12 cellular contexts compared by ENCODE assay signal in the genomic region with DNA sequence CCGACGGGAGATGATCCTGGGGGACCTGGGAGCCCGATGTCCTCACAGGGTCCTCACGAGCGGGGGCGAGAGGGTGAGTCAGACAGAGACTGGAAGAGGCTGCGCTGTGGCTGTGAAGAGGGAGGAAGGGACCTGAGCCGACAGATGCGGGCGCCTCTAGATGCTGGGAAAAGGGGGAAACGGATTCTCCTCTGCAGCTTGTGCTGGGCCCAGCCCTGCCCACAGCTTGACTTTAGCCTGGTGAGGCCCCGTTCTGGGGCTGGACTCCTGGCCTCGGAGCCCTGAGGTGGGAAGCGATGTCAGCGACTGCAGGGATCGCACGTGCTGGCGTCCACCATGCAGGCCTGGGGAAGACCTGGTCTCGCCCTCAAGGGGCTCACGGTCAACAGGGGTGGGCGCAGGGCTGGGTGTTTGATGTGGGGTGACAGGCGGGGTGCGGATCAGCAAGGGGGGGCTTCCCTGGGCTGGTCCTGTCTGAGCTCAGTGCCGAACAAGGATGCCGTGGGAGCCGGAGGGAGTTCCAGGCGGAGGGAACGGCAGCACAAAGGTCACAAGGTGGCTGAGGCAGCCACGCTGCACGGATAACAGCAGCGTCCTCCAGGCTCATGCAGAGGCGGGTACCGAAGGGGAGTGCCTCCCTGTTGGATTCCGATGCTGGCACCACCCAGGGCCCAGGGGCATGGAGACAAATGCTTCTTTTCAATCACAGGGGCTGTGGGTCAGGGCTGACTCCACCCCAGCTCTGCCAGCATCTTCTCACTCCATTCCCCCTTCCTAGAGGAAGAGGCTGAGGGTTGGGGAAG. TPM values are rescaled to one million over a fixed set of nuclear protein-coding genes. Genes with fewer than 3 reads are reported as not detected.
DNase-seq lines count a peak whose midpoint lies in the region; TF ChIP-seq lines count a peak whose summit lies in the region.
"Had no signal": no experiment of that assay in that cellular context is flagged by ENCODE, and none has a peak within 500 bp of the region (broad histone marks: within the 10 kb centered on the region; RNA-seq: fewer than 3 reads in every experiment).

No MANE protein-coding gene starts in this region.

- intact Hi-C loops in testis (cut with DNase I; ENCODE audit: low total_unique reads) = no loop called here

- H3K4me2 ChIP-seq in osteoblast (ENCODE audit: insufficient read depth, low read length) = no peak overlapping the region
- H3K4me2 ChIP-seq: PC-9 had no signal

- H3K9ac ChIP-seq in NT2/D1 (ENCODE audit: insufficient read length, low read depth) (peak overlapping the region; percentile 63), mucosa of rectum (ENCODE audit: low read depth in 1 of 2, low read length in 2 of 2) (no peak overlapping the region)

- whole genome bisulfite sequencing in ectodermal cell, 2 experiments = 86 to 88% methylated on average over 34 of the region's 34 CpGs
- 61 to 65% methylated on average over 20 to 34 of the region's 34 CpGs for WGBS in testis, 2 donors

- H3K9me3 ChIP-seq in NT2/D1 (ENCODE audit: insufficient read depth, low read length) = no peaks in the 10 kb centered on the region
- H3K9me3 ChIP-seq in ectodermal cell (ENCODE audit: control insufficient read depth, low read length) = no peaks in the 10 kb centered on the region
- no peaks in the 10 kb centered on the region for H3K9me3 ChIP-seq in mucosa of rectum (ENCODE audit: control insufficient read depth in 2 of 2, low read length in 2 of 2)
- H3K9me3 ChIP-seq in testis = no peaks in the 10 kb centered on the region
- H3K9me3 ChIP-seq in SJCRH30 (replicated peaks) = no peaks in the 10 kb centered on the region
- no peaks in the 10 kb centered on the region for H3K9me3 ChIP-seq in osteoblast (ENCODE audit: low read depth, low read length)

- DNase-seq in NT2/D1 (ENCODE audit: low read depth, low spot score) (no peak), testis (peak; percentile 41), GF-D8 (lab: John Stamatoyannopoulos, UW) (no peak), SJCRH30 (no peak), osteoblast (ENCODE audit: insufficient read length, low spot score, missing footprints) (no peak)
- no peak for DNase-seq in activated CD4-positive, alpha-beta T cell treated with anti-CD3 and anti-CD28 coated beads for 1 hour
- DNase-seq: activated T-cell treated with anti-CD3 and anti-CD28 coated beads, Interleukin-2, amount 50 U/mL, for 1 hour; mammary epithelial cell; PC-9; stimulated activated CD8-positive, alpha-beta memory T cell treated with anti-CD3 and anti-CD28 coated beads, Interleukin-4, amount 100 ng/mL, for 48 hours had no signal

- peaks cover 39% of the 10 kb centered on the region for H3K36me3 ChIP-seq in NT2/D1 (ENCODE audit: insufficient read depth, insufficient read length, low read length)
- peaks cover 5% of the 10 kb centered on the region for H3K36me3 ChIP-seq in ectodermal cell (ENCODE audit: control insufficient read depth, insufficient read depth, low read length)
- H3K36me3 ChIP-seq in mucosa of rectum (ENCODE audit: control insufficient read depth in 2 of 2, insufficient read depth in 2 of 2, low read length in 2 of 2) = peaks cover 10 to 12% of the 10 kb centered on the region in 2 donors
- no peaks in the 10 kb centered on the region for H3K36me3 ChIP-seq in testis (ENCODE audit: low read depth, missing control alignments)
- no peaks in the 10 kb centered on the region for H3K36me3 ChIP-seq in SJCRH30
- peaks cover 8% of the 10 kb centered on the region for H3K36me3 ChIP-seq in osteoblast (ENCODE audit: insufficient read depth, low read length)

- peak overlapping the region; percentile 2 for H3K27ac ChIP-seq in ectodermal cell (ENCODE audit: insufficient read depth, low read depth, low read length, poor library complexity, severe bottlenecking)
- peak overlapping the region; percentile 75 to 83 for H3K27ac ChIP-seq in mucosa of rectum (ENCODE audit: low read depth in 2 of 2, low read length in 2 of 2)
- peak overlapping the region; percentile 90 to 97 for H3K27ac ChIP-seq in testis
- H3K27ac ChIP-seq in SJCRH30 = no peak overlapping the region
- no peak overlapping the region for H3K27ac ChIP-seq in osteoblast (ENCODE audit: low read depth, low read length)
- H3K27ac ChIP-seq: PC-9 had no signal

- peaks cover 26% of the 10 kb centered on the region for H4K20me1 ChIP-seq in osteoblast (ENCODE audit: insufficient read depth, low read length)

- TF ChIP-seq POLR2A in testis (IDR thresholded peaks at IDR 0.05) = no peak

- H3K4me3 ChIP-seq in NT2/D1 (ENCODE audit: insufficient read length, low read depth) (no peak overlapping the region), ectodermal cell (ENCODE audit: insufficient read depth, low read depth, low read length) (no peak overlapping the region), mucosa of rectum (ENCODE audit: low read length in 2 of 2) (no peak overlapping the region), testis (no peak overlapping the region), SJCRH30 (no peak overlapping the region), osteoblast (ENCODE audit: insufficient read depth, low read length) (no peak overlapping the region)
- H3K4me3 ChIP-seq: PC-9 had no signal

- no peak for TF ChIP-seq CTCF in testis (IDR thresholded peaks at IDR 0.05)
- TF ChIP-seq CTCF in osteoblast (IDR thresholded peaks at IDR 0.05; ENCODE audit: extremely low read depth, low read depth, low read length) = no peak

- H3K27me3 ChIP-seq in NT2/D1 (ENCODE audit: insufficient read depth, insufficient read length) (no peaks in the 10 kb centered on the region), ectodermal cell (ENCODE audit: control insufficient read depth, insufficient read depth, low read length, poor library complexity, severe bottlenecking) (no peaks in the 10 kb centered on the region), mucosa of rectum (ENCODE audit: control insufficient read depth in 2 of 2, insufficient read depth in 2 of 2, low read length in 2 of 2) (no peaks in the 10 kb centered on the region), testis (no peaks in the 10 kb centered on the region), SJCRH30 (no peaks in the 10 kb centered on the region), osteoblast (ENCODE audit: insufficient read depth, low read length) (no peaks in the 10 kb centered on the region)

- H3K79me2 ChIP-seq in osteoblast (ENCODE audit: insufficient read depth, low read length) = peaks cover 30% of the 10 kb centered on the region

- H3K4me1 ChIP-seq in NT2/D1 (ENCODE audit: insufficient read depth, insufficient read length) (peaks cover 50% of the 10 kb centered on the region), ectodermal cell (ENCODE audit: control insufficient read depth, insufficient read depth, low read length) (peaks cover 46% of the 10 kb centered on the region), mucosa of rectum (ENCODE audit: control insufficient read depth in 2 of 2, insufficient read depth in 2 of 2, low read length in 2 of 2) (peaks cover 20 to 22% of the 10 kb centered on the region in 2 donors), testis (peaks cover 39% of the 10 kb centered on the region), SJCRH30 (peaks cover 13% of the 10 kb centered on the region), osteoblast (ENCODE audit: insufficient read depth, low read length) (peaks cover 15% of the 10 kb centered on the region)

- H2AFZ ChIP-seq in osteoblast (ENCODE audit: low read length) = no peak overlapping the region
- H2AFZ ChIP-seq: PC-9 had no signal

RNA-seq across cellular contexts. Expression of gene PIP5K1C, which starts 31.7 kb away (rescaled TPM):
- polyA plus RNA-seq in ectodermal cell (2013, experiment 1 of 4) = 48.9 TPM
- polyA plus RNA-seq in ectodermal cell (2013, experiment 2 of 4) = 46.0 TPM
- 28.5 TPM for polyA plus RNA-seq in ectodermal cell (2013, experiment 3 of 4)
- 32.1 TPM for polyA plus RNA-seq in ectodermal cell (2013, experiment 4 of 4)
- total RNA-seq in testis (10 to 100 TPM; 80.2 to 87.0 TPM), osteoblast (30.4 and 31.5 TPM in 2 replicates)
- 99.1 TPM for polyA plus RNA-seq in testis (ENCODE audit: insufficient read depth, low read depth, low replicate concordance)
- total RNA-seq in SJCRH30 (2014; rRNA removed; shearing (Covaris generic)) = 11.8 and 12.2 TPM in 2 replicates

RNA-seq across cellular contexts. Expression of gene TJP3, which starts 39.7 kb away (rescaled TPM):
- 17.7 TPM for polyA plus RNA-seq in ectodermal cell (2013, experiment 1 of 4)
- polyA plus RNA-seq in ectodermal cell (2013, experiment 2 of 4) = 26.8 TPM
- polyA plus RNA-seq in ectodermal cell (2013, experiment 3 of 4) = 19.8 TPM
- polyA plus RNA-seq in ectodermal cell (2013, experiment 4 of 4) = 23.9 TPM
- total RNA-seq in testis (10 to 100 TPM; 37.2 to 81.1 TPM), osteoblast (not detected in 2 replicates)
- 125 TPM for polyA plus RNA-seq in testis (ENCODE audit: insufficient read depth, low read depth, low replicate concordance)
- not detected in 2 replicates for total RNA-seq in SJCRH30 (2014; rRNA removed; shearing (Covaris generic))

RNA-seq across cellular contexts. Expression of gene CACTIN, which starts 41.9 kb away (rescaled TPM):
- polyA plus RNA-seq in ectodermal cell (2013, experiment 1 of 4) = 32.3 TPM
- polyA plus RNA-seq in ectodermal cell (2013, experiment 2 of 4) = 32.3 TPM
- polyA plus RNA-seq in ectodermal cell (2013, experiment 3 of 4) = 27.7 TPM
- polyA plus RNA-seq in ectodermal cell (2013, experiment 4 of 4) = 30.8 TPM
- 10 to 100 TPM; 52.8 to 57.5 TPM for total RNA-seq in testis
- 26.9 TPM for polyA plus RNA-seq in testis (ENCODE audit: insufficient read depth, low read depth, low replicate concordance)
- 21.4 and 21.6 TPM in 2 replicates for total RNA-seq in SJCRH30 (2014; rRNA removed; shearing (Covaris generic))
- total RNA-seq in osteoblast = 17.4 and 19.9 TPM in 2 replicates

Comparison
In these comparisons a context has a peak if more than half of its experiments do, and no peak if none do; other contexts are left out.
1. H3K27ac ChIP-seq: peak in ectodermal cell (single experiment), mucosa of rectum (2 of 2) and testis (2 of 2); none in SJCRH30 (single experiment) and osteoblast (single experiment).
2. RNA of gene TJP3, which starts 39.7 kb away (total RNA-seq): 37.2 to 81.1 TPM in testis; not detected in SJCRH30 and not detected in osteoblast; every median in the first group is over 10 times any median in the second.